19 cellular contexts compared by ENCODE assay signal in genomic region chr10:1011696-1012095, GRCh38. TPM values are rescaled to one million over a fixed set of nuclear protein-coding genes. Genes with fewer than 3 reads are reported as not detected.
A peak's percentile ranks its signal among the peaks of the same experiment; 100 is the strongest.
DNase-seq lines count a peak whose midpoint lies in the region; ATAC-seq, FAIRE-seq and TF ChIP-seq lines count a peak whose summit lies in the region.
"Had no signal": no experiment of that assay in that cellular context is flagged by ENCODE, and none has a peak within 500 bp of the region (broad histone marks: within the 10 kb centered on the region; RNA-seq: fewer than 3 reads in every experiment).

No MANE protein-coding gene starts in this region.

- TF ChIP-seq CTCF in HepG2 (CRISPR knock-in tag; IDR thresholded peaks at IDR 0.05) (no peak), gastroesophageal sphincter (IDR thresholded peaks at IDR 0.05) (no peak)

- in situ Hi-C loops in HepG2 (cut with HindIII; ENCODE audit: extremely low pct_ligation_motif_present, low pct_unique_long_range_greater_than_20kb): no loop called here

- peak overlapping the region; percentile 79 for H3K27ac Mint-ChIP-seq in activated T-helper 17 cell treated with anti-CD3 and anti-CD28 coated beads, Interleukin-2, amount 50 U/mL, for 72 hours

- peaks cover 5% of the 10 kb centered on the region for H3K4me1 Mint-ChIP-seq in activated T-helper 17 cell treated with anti-CD3 and anti-CD28 coated beads, Interleukin-2, amount 50 U/mL, for 72 hours

- H3K4me3 ChIP-seq in HepG2 (replicated peaks in 1 of 3; ENCODE audit: insufficient read depth in 1 of 3, low read depth in 2 of 3, low read length in 3 of 3): no peak overlapping the region
- no peak overlapping the region for H3K4me3 ChIP-seq in gastroesophageal sphincter
- H3K4me3 ChIP-seq: BLaER1 had no signal

- H3K9me3 ChIP-seq in HepG2 (ENCODE audit: low read length) (no peaks in the 10 kb centered on the region), gastroesophageal sphincter (no peaks in the 10 kb centered on the region)
- H3K9me3 ChIP-seq: BLaER1 had no signal

- H3K4me1 ChIP-seq in HepG2 (ENCODE audit: insufficient read depth, low read length) (no peaks in the 10 kb centered on the region), gastroesophageal sphincter (no peaks in the 10 kb centered on the region)
- H3K4me1 ChIP-seq: BLaER1 had no signal

- 99% methylated on average over 16 of the region's 16 CpGs for WGBS in HepG2 (ENCODE audit: low lambda C conversion rate)
- 88 to 93% methylated on average over 10 to 14 of the region's 16 CpGs for WGBS in gastroesophageal sphincter (ENCODE audit: low coverage in 1 of 2), 2 donors

- no peak overlapping the region for H3K4me2 ChIP-seq in HepG2 (ENCODE audit: low read depth, low read length)
- H3K4me2 ChIP-seq: BLaER1 had no signal

- TF ChIP-seq EP300 in HepG2 (IDR thresholded peaks at IDR 0.05; ENCODE audit: low read depth in 2 of 2, low read length in 2 of 2): no peak
- TF ChIP-seq EP300 in HepG2 (CRISPR knock-in tag; IDR thresholded peaks at IDR 0.05; ENCODE audit: borderline replicate concordance): no peak
- TF ChIP-seq EP300 in gastroesophageal sphincter (IDR thresholded peaks at IDR 0.05): no peak

- ATAC-seq in left cardiac atrium: no peak
- no peak for ATAC-seq in activated T-helper 17 cell treated with anti-CD3 and anti-CD28 coated beads, Interleukin-2, amount 50 U/mL, for 72 hours (replicated peaks)
- no peak; the same call in 2 of the 3 replicates for ATAC-seq in HepG2
- no peak for ATAC-seq in gastroesophageal sphincter

- no peak overlapping the region for H3K9ac ChIP-seq in HepG2 (ENCODE audit: insufficient read depth, low read depth, low read length)
- H3K9ac ChIP-seq: BLaER1 had no signal

- H3K27me3 ChIP-seq in HepG2 (ENCODE audit: control insufficient read depth in 1 of 2, insufficient read depth in 2 of 2, low read length in 2 of 2) (no peaks in the 10 kb centered on the region), gastroesophageal sphincter (no peaks in the 10 kb centered on the region)
- H3K27me3 ChIP-seq: BLaER1 had no signal

- no peak for TF ChIP-seq RAD21 in HepG2 (CRISPR knock-in tag; IDR thresholded peaks at IDR 0.05)

- TF ChIP-seq POLR2A in HepG2 (IDR thresholded peaks at IDR 0.05; ENCODE audit: insufficient read depth in 1 of 2, low read depth in 2 of 2, low read length in 2 of 2) (no peak), gastroesophageal sphincter (IDR thresholded peaks at IDR 0.05) (no peak)

- intact Hi-C loops in cardiac septum (cut with DNase I) (no loop called here), left cardiac atrium (cut with DNase I) (no loop called here), HepG2 (cut with micrococcal nuclease; ENCODE audit: unreplicated experiment) (no loop called here)

- CTCF ChIA-PET in HepG2 (lab: Yijun Ruan, JAX; ENCODE audit: low intra/inter-chr PET ratio, low total read pairs): no interaction called here

- DNase-seq in cardiac septum (ENCODE audit: low spot score) (peak; percentile 71), left cardiac atrium (no peak), HepG2 (ENCODE audit: low spot score) (no peak), mucosa of gallbladder (ENCODE audit: low spot score) (no peak), urothelium cell line (ENCODE audit: low spot score) (no peak)
- DNase-seq: CD8-positive, alpha-beta memory T cell; DMS79; KG1; MV-4-11; NCI-H1694 treated with DMSO at 0.1 percent for 48 hours; NCI-H510A; NCI-H748 treated with DMSO at 0.1 percent for 48 hours; OCI-M1; Right ventricle myocardium superior had no signal

- H3K4me3 Mint-ChIP-seq in activated T-helper 17 cell treated with anti-CD3 and anti-CD28 coated beads, Interleukin-2, amount 50 U/mL, for 72 hours: no peak overlapping the region
- H3K4me3 Mint-ChIP-seq: CD8-positive, alpha-beta memory T cell had no signal

- peaks cover 97% of the 10 kb centered on the region for H3K36me3 Mint-ChIP-seq in activated T-helper 17 cell treated with anti-CD3 and anti-CD28 coated beads, Interleukin-2, amount 50 U/mL, for 72 hours (ENCODE audit: low read depth)

- no TSS peak for BruUV-seq in HepG2 (replicated peaks; lab: Mats Ljungman, UMichigan)

- FAIRE-seq in HepG2 (lab: Jason Lieb, UNC): no peak
- no peak for FAIRE-seq in urothelium cell line (lab: Jason Lieb, UNC)
- FAIRE-seq: H54 had no signal

- no peaks in the 10 kb centered on the region for H3K27me3 Mint-ChIP-seq in activated T-helper 17 cell treated with anti-CD3 and anti-CD28 coated beads, Interleukin-2, amount 50 U/mL, for 72 hours
- H3K27me3 Mint-ChIP-seq: CD8-positive, alpha-beta memory T cell had no signal

- H2AFZ ChIP-seq in HepG2 (ENCODE audit: low read length): no peak overlapping the region

- H3K27ac ChIP-seq in HepG2 (ENCODE audit: extremely low read length, insufficient read depth, low read length) (no peak overlapping the region), gastroesophageal sphincter (no peak overlapping the region)
- H3K27ac ChIP-seq: BLaER1 had no signal

- no peaks in the 10 kb centered on the region; the same call in 1 of the 2 replicates for H4K20me1 ChIP-seq in HepG2 (ENCODE audit: insufficient read depth, low read length)

- H3K79me2 ChIP-seq in HepG2 (ENCODE audit: insufficient read depth, low read length): no peaks in the 10 kb centered on the region

- POLR2A ChIA-PET in HepG2 (lab: Yijun Ruan, JAX): no interaction called here

- H3K36me3 ChIP-seq in HepG2 (replicated peaks in 1 of 2; ENCODE audit: control insufficient read depth in 1 of 2, insufficient read depth in 2 of 2, low read length in 2 of 2) (peaks cover 42 to 88% of the 10 kb centered on the region in 2 experiments), gastroesophageal sphincter (peaks cover 0 to 97% of the 10 kb centered on the region in 2 donors)

- no peaks in the 10 kb centered on the region for H3K9me3 Mint-ChIP-seq in activated T-helper 17 cell treated with anti-CD3 and anti-CD28 coated beads, Interleukin-2, amount 50 U/mL, for 72 hours
- H3K9me3 Mint-ChIP-seq: CD8-positive, alpha-beta memory T cell had no signal

RNA-seq across cellular contexts. Expression of gene IDI2, which starts 14.0 kb away (rescaled TPM):
- total RNA-seq in cardiac septum: 0.51 TPM
- not detected for total RNA-seq in left cardiac atrium
- total RNA-seq in activated T-helper 17 cell treated with anti-CD3 and anti-CD28 coated beads, Interleukin-2, amount 50 U/mL, for 72 hours: under 1 TPM in 1 of 2 donors, not detected in 1; 0.26 TPM
- not detected in 2 replicates for total RNA-seq in HepG2 (2016; rRNA removed; fragmentation: Illumina TruSeq; extraction: Trizol)
- total RNA-seq in HepG2 (2016; cell fraction: cytosol; rRNA removed; fragmentation: Illumina TruSeq; extraction: Trizol; ENCODE audit: low read depth): not detected in 2 replicates
- total RNA-seq in HepG2 (2016; cell fraction: insoluble cytoplasmic fraction; rRNA removed; fragmentation: Illumina TruSeq; extraction: Trizol): not detected in 2 replicates
- not detected in 2 replicates for total RNA-seq in HepG2 (2016; cell fraction: membrane; rRNA removed; fragmentation: Illumina TruSeq; extraction: Trizol)
- not detected in 2 replicates for total RNA-seq in HepG2 (2016; cell fraction: nucleus; rRNA removed; fragmentation: Illumina TruSeq; extraction: Trizol)
- not detected in 2 replicates for polyA plus RNA-seq in HepG2 (2011; rRNA removed)
- polyA plus RNA-seq in HepG2 (2011; cell fraction: cytosol; rRNA removed): not detected in 2 replicates
- polyA plus RNA-seq in HepG2 (2011; cell fraction: nucleus; rRNA removed): not detected in 2 replicates
- polyA plus RNA-seq in HepG2 (2012): not detected in 2 replicates
- polyA plus RNA-seq in HepG2 (2016; cell fraction: cytosol; fragmentation: Illumina TruSeq; extraction: Trizol; ENCODE audit: low read depth): not detected in 2 replicates
- not detected in 2 replicates for polyA plus RNA-seq in HepG2 (2016; cell fraction: insoluble cytoplasmic fraction; fragmentation: Illumina TruSeq; extraction: Trizol; ENCODE audit: low read depth)
- polyA plus RNA-seq in HepG2 (2016; cell fraction: membrane; fragmentation: Illumina TruSeq; extraction: Trizol; ENCODE audit: low read depth): not detected in 2 replicates
- polyA plus RNA-seq in HepG2 (2016; cell fraction: nucleus; fragmentation: Illumina TruSeq; extraction: Trizol; ENCODE audit: insufficient read depth, low read depth): not detected in 2 replicates
- not detected in 2 replicates for polyA minus RNA-seq in HepG2 (2011; rRNA and poly(A)+ RNA removed; ENCODE audit: low replicate concordance)
- not detected in 2 replicates for polyA minus RNA-seq in HepG2 (2011; cell fraction: cytosol; rRNA and poly(A)+ RNA removed)
- polyA minus RNA-seq in HepG2 (2011; cell fraction: nucleus; rRNA and poly(A)+ RNA removed): not detected in 2 replicates
- total RNA-seq in gastroesophageal sphincter: not detected
- not detected for total RNA-seq in mucosa of gallbladder
- total RNA-seq: A673; CD8-positive, alpha-beta memory T cell had no signal
- polyA plus RNA-seq: CD8-positive, alpha-beta memory T cell had no signal

RNA-seq across cellular contexts. Expression of gene GTPBP4, which starts 23.5 kb away (rescaled TPM):
- total RNA-seq in cardiac septum: 33.1 TPM
- total RNA-seq in left cardiac atrium: 10 to 100 TPM; 25.0 to 37.7 TPM
- total RNA-seq in activated T-helper 17 cell treated with anti-CD3 and anti-CD28 coated beads, Interleukin-2, amount 50 U/mL, for 72 hours: 100 to 1,000 TPM in 1 of 2 donors, 10 to 100 TPM in 1; 68.6 to 101 TPM
- 85.5 and 101 TPM in 2 replicates for total RNA-seq in HepG2 (2016; rRNA removed; fragmentation: Illumina TruSeq; extraction: Trizol)
- total RNA-seq in HepG2 (2016; cell fraction: cytosol; rRNA removed; fragmentation: Illumina TruSeq; extraction: Trizol; ENCODE audit: low read depth): 9.2 and 10.8 TPM in 2 replicates
- 73.1 and 98.3 TPM in 2 replicates for total RNA-seq in HepG2 (2016; cell fraction: insoluble cytoplasmic fraction; rRNA removed; fragmentation: Illumina TruSeq; extraction: Trizol)
- 17.2 and 23.2 TPM in 2 replicates for total RNA-seq in HepG2 (2016; cell fraction: membrane; rRNA removed; fragmentation: Illumina TruSeq; extraction: Trizol)
- 61.0 and 70.2 TPM in 2 replicates for total RNA-seq in HepG2 (2016; cell fraction: nucleus; rRNA removed; fragmentation: Illumina TruSeq; extraction: Trizol)
- polyA plus RNA-seq in HepG2 (2011; rRNA removed): 20.1 and 24.1 TPM in 2 replicates
- 9.2 and 11.6 TPM in 2 replicates for polyA plus RNA-seq in HepG2 (2011; cell fraction: cytosol; rRNA removed)
- polyA plus RNA-seq in HepG2 (2011; cell fraction: nucleus; rRNA removed): 31.1 and 31.6 TPM in 2 replicates
- polyA plus RNA-seq in HepG2 (2012): 37.7 and 40.3 TPM in 2 replicates
- 3.6 and 4.3 TPM in 2 replicates for polyA plus RNA-seq in HepG2 (2016; cell fraction: cytosol; fragmentation: Illumina TruSeq; extraction: Trizol; ENCODE audit: low read depth)
- polyA plus RNA-seq in HepG2 (2016; cell fraction: insoluble cytoplasmic fraction; fragmentation: Illumina TruSeq; extraction: Trizol; ENCODE audit: low read depth): 116 and 119 TPM in 2 replicates
- 8.8 and 12.3 TPM in 2 replicates for polyA plus RNA-seq in HepG2 (2016; cell fraction: membrane; fragmentation: Illumina TruSeq; extraction: Trizol; ENCODE audit: low read depth)
- polyA plus RNA-seq in HepG2 (2016; cell fraction: nucleus; fragmentation: Illumina TruSeq; extraction: Trizol; ENCODE audit: insufficient read depth, low read depth): 109 and 116 TPM in 2 replicates
- polyA minus RNA-seq in HepG2 (2011; rRNA and poly(A)+ RNA removed; ENCODE audit: low replicate concordance): 35.4 and 59.3 TPM in 2 replicates
- polyA minus RNA-seq in HepG2 (2011; cell fraction: cytosol; rRNA and poly(A)+ RNA removed): 14.2 and 15.8 TPM in 2 replicates
- 62.8 and 65.3 TPM in 2 replicates for polyA minus RNA-seq in HepG2 (2011; cell fraction: nucleus; rRNA and poly(A)+ RNA removed)
- 10 to 100 TPM; 16.0 to 31.5 (median 21.5) TPM for total RNA-seq in gastroesophageal sphincter
- 23.7 TPM for total RNA-seq in mucosa of gallbladder

RNA-seq across cellular contexts. Expression of gene IDI1, which starts 37.2 kb away (rescaled TPM):
- total RNA-seq in cardiac septum (28.9 TPM), left cardiac atrium (10 to 100 TPM; 18.4 to 29.8 TPM), HepG2 (2016; rRNA removed; fragmentation: Illumina TruSeq; extraction: Trizol) (145 and 247 TPM in 2 replicates), gastroesophageal sphincter (10 to 100 TPM; 19.2 to 32.4 (median 29.5) TPM), mucosa of gallbladder (111 TPM)
- total RNA-seq in activated T-helper 17 cell treated with anti-CD3 and anti-CD28 coated beads, Interleukin-2, amount 50 U/mL, for 72 hours: 10 to 100 TPM; 59.0 to 87.9 TPM
- total RNA-seq in HepG2 (2016; cell fraction: cytosol; rRNA removed; fragmentation: Illumina TruSeq; extraction: Trizol; ENCODE audit: low read depth): 30.6 and 36.4 TPM in 2 replicates
- 151 and 249 TPM in 2 replicates for total RNA-seq in HepG2 (2016; cell fraction: insoluble cytoplasmic fraction; rRNA removed; fragmentation: Illumina TruSeq; extraction: Trizol)
- total RNA-seq in HepG2 (2016; cell fraction: membrane; rRNA removed; fragmentation: Illumina TruSeq; extraction: Trizol): 51.4 and 56.7 TPM in 2 replicates
- 95.7 and 98.8 TPM in 2 replicates for total RNA-seq in HepG2 (2016; cell fraction: nucleus; rRNA removed; fragmentation: Illumina TruSeq; extraction: Trizol)
- 44.4 and 56.6 TPM in 2 replicates for polyA plus RNA-seq in HepG2 (2011; rRNA removed)
- 17.6 and 37.3 TPM in 2 replicates for polyA plus RNA-seq in HepG2 (2011; cell fraction: cytosol; rRNA removed)
- 43.0 and 68.2 TPM in 2 replicates for polyA plus RNA-seq in HepG2 (2011; cell fraction: nucleus; rRNA removed)
- 95.0 and 101 TPM in 2 replicates for polyA plus RNA-seq in HepG2 (2012)
- 11.6 and 13.1 TPM in 2 replicates for polyA plus RNA-seq in HepG2 (2016; cell fraction: cytosol; fragmentation: Illumina TruSeq; extraction: Trizol; ENCODE audit: low read depth)
- 253 and 286 TPM in 2 replicates for polyA plus RNA-seq in HepG2 (2016; cell fraction: insoluble cytoplasmic fraction; fragmentation: Illumina TruSeq; extraction: Trizol; ENCODE audit: low read depth)
- 34.8 and 35.9 TPM in 2 replicates for polyA plus RNA-seq in HepG2 (2016; cell fraction: membrane; fragmentation: Illumina TruSeq; extraction: Trizol; ENCODE audit: low read depth)
- polyA plus RNA-seq in HepG2 (2016; cell fraction: nucleus; fragmentation: Illumina TruSeq; extraction: Trizol; ENCODE audit: insufficient read depth, low read depth): 142 and 155 TPM in 2 replicates
- 13.6 and 22.4 TPM in 2 replicates for polyA minus RNA-seq in HepG2 (2011; rRNA and poly(A)+ RNA removed; ENCODE audit: low replicate concordance)
- 13.5 and 22.8 TPM in 2 replicates for polyA minus RNA-seq in HepG2 (2011; cell fraction: cytosol; rRNA and poly(A)+ RNA removed)
- 43.5 and 60.7 TPM in 2 replicates for polyA minus RNA-seq in HepG2 (2011; cell fraction: nucleus; rRNA and poly(A)+ RNA removed)

RNA-seq across cellular contexts. Expression of gene WDR37, which starts 44.5 kb away (rescaled TPM):
- total RNA-seq in cardiac septum (28.1 TPM), left cardiac atrium (10 to 100 TPM; 23.2 to 33.9 TPM), HepG2 (2016; rRNA removed; fragmentation: Illumina TruSeq; extraction: Trizol) (5.4 and 5.9 TPM in 2 replicates), gastroesophageal sphincter (10 to 100 TPM; 11.4 to 16.7 (median 13.9) TPM), mucosa of gallbladder (15.5 TPM)
- total RNA-seq in activated T-helper 17 cell treated with anti-CD3 and anti-CD28 coated beads, Interleukin-2, amount 50 U/mL, for 72 hours: 10 to 100 TPM; 23.8 to 31.3 TPM
- total RNA-seq in HepG2 (2016; cell fraction: cytosol; rRNA removed; fragmentation: Illumina TruSeq; extraction: Trizol; ENCODE audit: low read depth): 14.4 and 16.4 TPM in 2 replicates
- total RNA-seq in HepG2 (2016; cell fraction: insoluble cytoplasmic fraction; rRNA removed; fragmentation: Illumina TruSeq; extraction: Trizol): 4.7 and 6.1 TPM in 2 replicates
- total RNA-seq in HepG2 (2016; cell fraction: membrane; rRNA removed; fragmentation: Illumina TruSeq; extraction: Trizol): 8.1 and 8.5 TPM in 2 replicates
- 7.7 and 7.8 TPM in 2 replicates for total RNA-seq in HepG2 (2016; cell fraction: nucleus; rRNA removed; fragmentation: Illumina TruSeq; extraction: Trizol)
- 7.5 and 8.6 TPM in 2 replicates for polyA plus RNA-seq in HepG2 (2011; rRNA removed)
- polyA plus RNA-seq in HepG2 (2011; cell fraction: cytosol; rRNA removed): 5.3 TPM in 2 replicates
- 19.8 and 22.5 TPM in 2 replicates for polyA plus RNA-seq in HepG2 (2011; cell fraction: nucleus; rRNA removed)
- polyA plus RNA-seq in HepG2 (2012): 6.1 and 6.9 TPM in 2 replicates
- polyA plus RNA-seq in HepG2 (2016; cell fraction: cytosol; fragmentation: Illumina TruSeq; extraction: Trizol; ENCODE audit: low read depth): 0.37 and 0.41 TPM in 2 replicates
- 4.6 and 5.8 TPM in 2 replicates for polyA plus RNA-seq in HepG2 (2016; cell fraction: insoluble cytoplasmic fraction; fragmentation: Illumina TruSeq; extraction: Trizol; ENCODE audit: low read depth)
- 1.1 and 1.2 TPM in 2 replicates for polyA plus RNA-seq in HepG2 (2016; cell fraction: membrane; fragmentation: Illumina TruSeq; extraction: Trizol; ENCODE audit: low read depth)
- 16.0 TPM in 2 replicates for polyA plus RNA-seq in HepG2 (2016; cell fraction: nucleus; fragmentation: Illumina TruSeq; extraction: Trizol; ENCODE audit: insufficient read depth, low read depth)
- polyA minus RNA-seq in HepG2 (2011; rRNA and poly(A)+ RNA removed; ENCODE audit: low replicate concordance): 39.9 and 41.7 TPM in 2 replicates
- polyA minus RNA-seq in HepG2 (2011; cell fraction: cytosol; rRNA and poly(A)+ RNA removed): 7.3 and 13.4 TPM in 2 replicates
- polyA minus RNA-seq in HepG2 (2011; cell fraction: nucleus; rRNA and poly(A)+ RNA removed): 16.2 and 17.1 TPM in 2 replicates
